In genomic region chr11:14396289-14396688, GRCh38 we compare ENCODE assay signal across 17 cellular contexts. TPM values are rescaled to one million over a fixed set of nuclear protein-coding genes. Genes with fewer than 3 reads are reported as not detected.
DNase-seq lines count a peak whose midpoint lies in the region; ATAC-seq and TF ChIP-seq lines count a peak whose summit lies in the region.
"Had no signal": no experiment of that assay in that cellular context is flagged by ENCODE, and none has a peak within 500 bp of the region (broad histone marks: within the 10 kb centered on the region; RNA-seq: fewer than 3 reads in every experiment).

No MANE protein-coding gene starts in this region.

- H4K20me1 ChIP-seq in H9 (ENCODE audit: control insufficient read depth, insufficient read depth, insufficient read length), result no peaks in the 10 kb centered on the region
- H4K20me1 ChIP-seq: BLaER1 had no signal

- H3K14ac ChIP-seq in H9 (ENCODE audit: insufficient read depth, low read length), result no peak overlapping the region

- no peak overlapping the region for H4K8ac ChIP-seq in H9 (replicated peaks; ENCODE audit: insufficient read length, low read depth, low read length)

- no peak overlapping the region for H2BK120ac ChIP-seq in H9 (ENCODE audit: low read depth, low read length, poor library complexity, severe bottlenecking)

- no peak overlapping the region for H3K23ac ChIP-seq in H9 (ENCODE audit: insufficient read length, low read depth, low read length)

- no peak overlapping the region for H2AFZ ChIP-seq in H9 (ENCODE audit: low read length)
- H2AFZ ChIP-seq: GM23338 had no signal

- H4K91ac ChIP-seq in H9 (ENCODE audit: insufficient read length, low read depth, low read length), result no peak overlapping the region

- no peak overlapping the region for H4K5ac ChIP-seq in H9 (ENCODE audit: insufficient read length, low read depth, low read length)

- TF ChIP-seq CTCF in H9 (conservative IDR thresholded peaks at IDR 0.05), result no peak
- TF ChIP-seq CTCF in fibroblast of the aortic adventitia (IDR thresholded peaks at IDR 0.05; ENCODE audit: insufficient read depth, low read length), result no peak
- TF ChIP-seq CTCF in progenitor cell of endocrine pancreas (IDR thresholded peaks at IDR 0.05; ENCODE audit: unreplicated experiment), result no peak

- no peaks in the 10 kb centered on the region for H3K23me2 ChIP-seq in H9 (ENCODE audit: insufficient read length, low read depth, low read length, poor library complexity, severe bottlenecking)

- H3K79me2 ChIP-seq in H9 (ENCODE audit: insufficient read depth, low read length), result no peaks in the 10 kb centered on the region

- H3K36me3 Mint-ChIP-seq in H9 (ENCODE audit: insufficient read depth in 1 of 3, low read depth in 3 of 3) (no peaks in the 10 kb centered on the region), progenitor cell of endocrine pancreas (ENCODE audit: insufficient read depth) (no peaks in the 10 kb centered on the region)
- H3K36me3 Mint-ChIP-seq: CD4-positive, CD25-positive, alpha-beta regulatory T cell; CD8-positive, alpha-beta T cell had no signal

- H3K79me1 ChIP-seq in H9 (ENCODE audit: insufficient read depth, low read depth, low read length, poor library complexity, severe bottlenecking), result no peaks in the 10 kb centered on the region

- no peak overlapping the region for H3K4me2 ChIP-seq in H9 (ENCODE audit: insufficient read depth, insufficient read length, low read length)
- H3K4me2 ChIP-seq: BLaER1, GM23338 had no signal

- no peaks in the 10 kb centered on the region for H3K27me3 ChIP-seq in H9 (ENCODE audit: insufficient read depth, low read length)
- H3K27me3 ChIP-seq: BLaER1 had no signal

- H3K9me3 Mint-ChIP-seq in H9, result no peaks in the 10 kb centered on the region
- no peaks in the 10 kb centered on the region for H3K9me3 Mint-ChIP-seq in progenitor cell of endocrine pancreas (ENCODE audit: low read depth)
- H3K9me3 Mint-ChIP-seq: CD8-positive, alpha-beta T cell; GM23338 had no signal

- no peak overlapping the region for H2BK5ac ChIP-seq in H9 (ENCODE audit: insufficient read length, low read length)

- no peak overlapping the region for H3K4me3 ChIP-seq in fibroblast of the aortic adventitia (ENCODE audit: low read depth, low read length)
- H3K4me3 ChIP-seq: BLaER1, GM23338 had no signal

- no peak overlapping the region for H3K4me3 Mint-ChIP-seq in H9
- H3K4me3 Mint-ChIP-seq in progenitor cell of endocrine pancreas (ENCODE audit: low read depth), result no peak overlapping the region
- H3K4me3 Mint-ChIP-seq: B cell; CD4-positive, CD25-positive, alpha-beta regulatory T cell; CD8-positive, alpha-beta T cell; GM23338 had no signal

- no peak overlapping the region for H3T11ph ChIP-seq in H9 (ENCODE audit: low read length)

- H3K4me1 Mint-ChIP-seq in H9, result peaks cover 6% of the 10 kb centered on the region in 2 experiments; a peak in 2 of 4 replicates
- H3K4me1 Mint-ChIP-seq in progenitor cell of endocrine pancreas (ENCODE audit: low read depth), result no peaks in the 10 kb centered on the region
- H3K4me1 Mint-ChIP-seq: B cell had no signal

- peak overlapping the region in 2 of 3 experiments; percentile 40 to 44; a peak in 1 of 7 replicates for H3K27ac Mint-ChIP-seq in H9
- no peak overlapping the region for H3K27ac Mint-ChIP-seq in progenitor cell of endocrine pancreas
- H3K27ac Mint-ChIP-seq: B cell; CD4-positive, CD25-positive, alpha-beta regulatory T cell; CD8-positive, alpha-beta T cell; GM23338 had no signal

- no peak overlapping the region for H2AK5ac ChIP-seq in H9 (ENCODE audit: insufficient read length, low read length)

- no peak overlapping the region for H3K18ac ChIP-seq in H9 (ENCODE audit: insufficient read length, low read depth, low read length)

- no peak for ATAC-seq in GM21515 (IDR thresholded peaks at IDR 0.05; ENCODE audit: unreplicated experiment)
- ATAC-seq in HG02981 (IDR thresholded peaks at IDR 0.05; ENCODE audit: unreplicated experiment), result no peak
- ATAC-seq: CD8-positive, alpha-beta T cell; GM23338; HCT116 had no signal

- H3K9ac ChIP-seq in H9 (ENCODE audit: extremely low read depth, insufficient read length, low read length), result no peak overlapping the region
- H3K9ac ChIP-seq: BLaER1 had no signal

- no peak overlapping the region for H3K56ac ChIP-seq in H9 (ENCODE audit: insufficient read length, low read depth, low read length)

- no peak overlapping the region for H3K27ac ChIP-seq in H9 (ENCODE audit: insufficient read length, low read depth, low read length)
- H3K27ac ChIP-seq: BLaER1, C4-2B had no signal

- H2BK12ac ChIP-seq in H9 (ENCODE audit: insufficient read length, low read depth, low read length), result no peak overlapping the region

- no peaks in the 10 kb centered on the region; the same call in 1 of the 2 replicates for H3K4me1 ChIP-seq in H9 (ENCODE audit: insufficient read depth, low read length)
- H3K4me1 ChIP-seq: Caco-2 had no signal

- no peak overlapping the region for H3K4ac ChIP-seq in H9 (ENCODE audit: low read depth, low read length)

- H2BK20ac ChIP-seq in H9 (ENCODE audit: low read depth, low read length, poor library complexity, severe bottlenecking), result no peak overlapping the region

- DNase-seq in H9 (no peak), NCI-H226 (peak; percentile 69), fibroblast of the aortic adventitia (ENCODE audit: low read depth) (peak; percentile 73), progenitor cell of endocrine pancreas (ENCODE audit: low spot score, unreplicated experiment) (no peak)
- DNase-seq: Caco-2; CD4-positive, CD25-positive, alpha-beta regulatory T cell; CD8-positive, alpha-beta T cell; DMS53; DMS79 treated with DMSO at 0.1 percent for 48 hours; GF-D8 had no signal

- H3K27me3 Mint-ChIP-seq in H9 (ENCODE audit: low read depth) (peaks cover 3% of the 10 kb centered on the region), progenitor cell of endocrine pancreas (peaks cover 9% of the 10 kb centered on the region)
- H3K27me3 Mint-ChIP-seq: B cell had no signal

- no peak overlapping the region for H2BK15ac ChIP-seq in H9 (ENCODE audit: low read depth, low read length)

- H3K9me3 ChIP-seq in H9 (ENCODE audit: control insufficient read depth, low read depth, low read length), result no peaks in the 10 kb centered on the region
- H3K9me3 ChIP-seq: BLaER1, Caco-2 had no signal

RNA-seq across cellular contexts. Expression of gene RRAS2, which starts 37.3 kb away (rescaled TPM):
- total RNA-seq in H9 (2021) (154 and 158 TPM in 2 replicates), fibroblast of the aortic adventitia (ENCODE audit: low replicate concordance) (83.0 and 95.6 TPM in 2 replicates), progenitor cell of endocrine pancreas (45.5 and 46.6 TPM in 2 replicates)

Comparison
In these comparisons a context has a peak if more than half of its experiments do, and no peak if none do; other contexts are left out.
1. DNase-seq: peak in NCI-H226 (single experiment) and fibroblast of the aortic adventitia (single experiment); none in H9 (single experiment) and progenitor cell of endocrine pancreas (single experiment).